ENCODE assay signal across 1 cellular context in the genomic region with DNA sequence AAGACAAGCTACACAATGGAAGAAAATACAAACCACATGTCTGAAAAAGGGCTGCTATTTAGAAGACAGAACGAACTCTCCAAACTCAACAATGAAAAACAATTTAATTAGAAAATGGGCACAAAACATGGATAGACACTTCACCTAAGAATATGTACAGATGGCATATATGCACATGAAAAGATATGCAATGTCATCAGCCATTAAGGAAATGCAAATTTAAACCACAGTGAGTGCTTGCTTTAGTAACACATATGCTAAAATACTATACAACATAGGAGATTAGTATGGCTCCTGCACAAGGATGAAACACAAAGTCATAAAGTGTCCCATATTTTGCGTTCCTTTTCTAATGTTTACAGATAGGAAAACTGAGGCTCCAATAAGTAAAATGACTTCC.
TF ChIP-seq lines count a peak whose summit lies in the region.

No MANE protein-coding gene starts in this region.

TF ChIP-seq in GM23338, 12 proteins besides CTCF, POLR2A, EP300 and RAD21 (continued from another document):
- TF ChIP-seq, protein P1, sequence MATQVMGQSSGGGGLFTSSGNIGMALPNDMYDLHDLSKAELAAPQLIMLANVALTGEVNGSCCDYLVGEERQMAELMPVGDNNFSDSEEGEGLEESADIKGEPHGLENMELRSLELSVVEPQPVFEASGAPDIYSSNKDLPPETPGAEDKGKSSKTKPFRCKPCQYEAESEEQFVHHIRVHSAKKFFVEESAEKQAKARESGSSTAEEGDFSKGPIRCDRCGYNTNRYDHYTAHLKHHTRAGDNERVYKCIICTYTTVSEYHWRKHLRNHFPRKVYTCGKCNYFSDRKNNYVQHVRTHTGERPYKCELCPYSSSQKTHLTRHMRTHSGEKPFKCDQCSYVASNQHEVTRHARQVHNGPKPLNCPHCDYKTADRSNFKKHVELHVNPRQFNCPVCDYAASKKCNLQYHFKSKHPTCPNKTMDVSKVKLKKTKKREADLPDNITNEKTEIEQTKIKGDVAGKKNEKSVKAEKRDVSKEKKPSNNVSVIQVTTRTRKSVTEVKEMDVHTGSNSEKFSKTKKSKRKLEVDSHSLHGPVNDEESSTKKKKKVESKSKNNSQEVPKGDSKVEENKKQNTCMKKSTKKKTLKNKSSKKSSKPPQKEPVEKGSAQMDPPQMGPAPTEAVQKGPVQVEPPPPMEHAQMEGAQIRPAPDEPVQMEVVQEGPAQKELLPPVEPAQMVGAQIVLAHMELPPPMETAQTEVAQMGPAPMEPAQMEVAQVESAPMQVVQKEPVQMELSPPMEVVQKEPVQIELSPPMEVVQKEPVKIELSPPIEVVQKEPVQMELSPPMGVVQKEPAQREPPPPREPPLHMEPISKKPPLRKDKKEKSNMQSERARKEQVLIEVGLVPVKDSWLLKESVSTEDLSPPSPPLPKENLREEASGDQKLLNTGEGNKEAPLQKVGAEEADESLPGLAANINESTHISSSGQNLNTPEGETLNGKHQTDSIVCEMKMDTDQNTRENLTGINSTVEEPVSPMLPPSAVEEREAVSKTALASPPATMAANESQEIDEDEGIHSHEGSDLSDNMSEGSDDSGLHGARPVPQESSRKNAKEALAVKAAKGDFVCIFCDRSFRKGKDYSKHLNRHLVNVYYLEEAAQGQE (IDR thresholded peaks at IDR 0.05; ENCODE audit: unreplicated experiment): no peak
- TF ChIP-seq CREB1 (CRISPR knock-in tag; IDR thresholded peaks at IDR 0.05; ENCODE audit: low read depth) (no peak), ZNF462 (CRISPR knock-in tag; IDR thresholded peaks at IDR 0.05) (no peak), JUNB (IDR thresholded peaks at IDR 0.05; ENCODE audit: unreplicated experiment) (no peak), ZNF114 (CRISPR knock-in tag; IDR thresholded peaks at IDR 0.05) (no peak)
